Comparison of ENCODE assay signal across 22 cellular contexts in the genomic region with DNA sequence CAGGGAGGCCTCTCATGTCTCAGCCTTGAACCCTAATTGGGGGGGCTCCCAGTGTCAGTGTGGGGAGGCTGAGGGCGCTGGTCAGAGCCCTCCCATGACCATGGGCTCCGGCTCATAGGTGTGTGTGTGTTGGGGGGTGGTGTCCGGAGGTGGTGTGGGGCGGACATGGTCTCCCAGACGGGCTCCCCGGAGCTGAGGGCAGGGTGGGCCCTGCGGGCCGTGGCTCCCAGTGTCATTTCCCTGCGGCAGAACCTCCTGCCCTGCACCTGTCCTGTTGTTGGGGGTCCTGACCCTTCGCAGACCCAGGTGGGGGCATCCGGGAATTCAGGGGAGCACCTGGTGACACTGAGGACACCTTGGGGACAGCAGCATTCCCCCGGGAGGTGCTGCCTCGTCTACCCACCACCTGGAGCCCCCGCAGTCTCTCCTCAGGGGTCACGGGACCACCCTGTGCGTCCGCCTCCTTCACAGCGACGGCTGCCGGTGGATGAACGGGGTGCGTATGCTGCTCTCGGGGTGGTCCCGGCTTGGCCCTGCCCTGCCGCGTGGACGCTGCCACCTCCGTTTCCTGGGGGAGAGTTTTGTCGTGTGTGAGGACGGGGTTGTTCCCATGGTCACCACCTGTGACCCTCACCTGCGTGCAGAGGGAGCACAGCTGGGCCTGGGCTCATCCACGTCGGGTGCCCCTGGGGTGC. TPM values are rescaled to one million over a fixed set of nuclear protein-coding genes. Genes with fewer than 3 reads are reported as not detected.
DNase-seq lines count a peak whose midpoint lies in the region; ATAC-seq lines count a peak whose summit lies in the region.
"Had no signal": no experiment of that assay in that cellular context is flagged by ENCODE, and none has a peak within 500 bp of the region (broad histone marks: within the 10 kb centered on the region; RNA-seq: fewer than 3 reads in every experiment).

No MANE protein-coding gene starts in this region.

- no peak overlapping the region for H4K8ac ChIP-seq in trophoblast cell (ENCODE audit: low read depth, low read length)

- peaks cover 2% of the 10 kb centered on the region for H3K79me1 ChIP-seq in trophoblast cell (ENCODE audit: low read length)

- H3K27me3 ChIP-seq in right cardiac atrium (ENCODE audit: control insufficient read depth, insufficient read depth) (no peaks in the 10 kb centered on the region), trophoblast cell (ENCODE audit: insufficient read depth, low read length) (no peaks in the 10 kb centered on the region), MG63 (no peaks in the 10 kb centered on the region)

- peaks cover 35 to 40% of the 10 kb centered on the region in 2 experiments for H3K36me3 ChIP-seq in trophoblast cell (ENCODE audit: control insufficient read depth in 1 of 2, insufficient read depth in 2 of 2, low read length in 2 of 2)
- no peaks in the 10 kb centered on the region for H3K36me3 ChIP-seq in MG63

- H3K9ac ChIP-seq in trophoblast cell (ENCODE audit: low read length): no peak overlapping the region

- H2BK12ac ChIP-seq in trophoblast cell (ENCODE audit: low read length): no peak overlapping the region

- no peaks in the 10 kb centered on the region for H3K79me2 ChIP-seq in trophoblast cell (ENCODE audit: control insufficient read depth, insufficient read depth, low read length, poor library complexity)

- H3K4me1 ChIP-seq in right cardiac atrium (ENCODE audit: control insufficient read depth, insufficient read depth, low read length) (no peaks in the 10 kb centered on the region), trophoblast cell (ENCODE audit: control insufficient read depth in 1 of 2, insufficient read depth in 2 of 2, low read length in 2 of 2) (peaks cover 8 to 9% of the 10 kb centered on the region in 2 experiments)

- no peak overlapping the region for H3K23ac ChIP-seq in trophoblast cell (ENCODE audit: low read length)

- no peak overlapping the region for H2AFZ ChIP-seq in trophoblast cell (ENCODE audit: insufficient read depth, low read length, poor library complexity)
- H2AFZ ChIP-seq: GM23338 had no signal

- H3K4ac ChIP-seq in trophoblast cell (ENCODE audit: low read depth, low read length): no peak overlapping the region

- H3K9me3 ChIP-seq in right cardiac atrium (ENCODE audit: control insufficient read depth, low read length) (no peaks in the 10 kb centered on the region), trophoblast cell (ENCODE audit: insufficient read depth, low read depth, low read length) (peaks cover 9% of the 10 kb centered on the region), MG63 (no peaks in the 10 kb centered on the region)

- no peak overlapping the region for H4K91ac ChIP-seq in trophoblast cell (ENCODE audit: low read depth, low read length)

- no peak overlapping the region for H3K14ac ChIP-seq in trophoblast cell (ENCODE audit: low read length)

- H3K4me3 ChIP-seq in right cardiac atrium (ENCODE audit: low read length) (no peak overlapping the region), trophoblast cell (ENCODE audit: low read depth, low read length) (no peak overlapping the region), MG63 (no peak overlapping the region)
- H3K4me3 ChIP-seq: GM12878, GM23338 had no signal

- intact Hi-C loops in Right ventricle myocardium superior (cut with DNase I): no loop called here
- intact Hi-C loops in cardiac septum (cut with DNase I): no loop called here
- intact Hi-C loops in right cardiac atrium (cut with DNase I): no loop called here

- H2AK5ac ChIP-seq in trophoblast cell (ENCODE audit: low read length): no peak overlapping the region

- H3K18ac ChIP-seq in trophoblast cell (ENCODE audit: low read length): no peak overlapping the region

- no peak overlapping the region for H2BK5ac ChIP-seq in trophoblast cell (ENCODE audit: low read depth, low read length, poor library complexity)

- H3K27ac ChIP-seq in right cardiac atrium (ENCODE audit: low read length) (no peak overlapping the region), trophoblast cell (ENCODE audit: low read depth, low read length) (no peak overlapping the region)

- ATAC-seq in Right ventricle myocardium superior (ENCODE audit: poor library complexity) (no peak), right cardiac atrium (no peak), GM19395 (IDR thresholded peaks at IDR 0.05; ENCODE audit: unreplicated experiment) (no peak), HG02759 (IDR thresholded peaks at IDR 0.05; ENCODE audit: unreplicated experiment) (no peak)
- ATAC-seq: CD8-positive, alpha-beta T cell; GM12878; HCT116; SK-N-SH treated with all-trans-retinoic acid at 6 μM for 48 hours had no signal

- H3K4me2 ChIP-seq in trophoblast cell (ENCODE audit: low read length): no peak overlapping the region
- H3K4me2 ChIP-seq: GM23338 had no signal

- 93% methylated on average over 33 of the region's 33 CpGs for WGBS in right cardiac atrium
- WGBS in trophoblast cell (ENCODE audit: extremely low coverage, insufficient coverage, insufficient read length): no CpG with 5 or more reads among the region's 33 CpGs

- DNase-seq in Right ventricle myocardium superior: peak; percentile 41
- no peak for DNase-seq in cardiac septum (ENCODE audit: low spot score)
- peak in 2 of 3 donors; percentile 32 to 59 for DNase-seq in right cardiac atrium
- DNase-seq in trophoblast cell: no peak
- DNase-seq in HUDEP-2 (lab: John Stamatoyannopoulos, UW; ENCODE audit: unreplicated experiment in 76 of 76): no peak
- DNase-seq in MG63: no peak
- DNase-seq: AML-193; C1 segment of cervical spinal cord; CD8-positive, alpha-beta T cell; DND-41; Kasumi-1; NCI-H1417; NCI-H1694 treated with DMSO at 0.1 percent for 48 hours; NCI-H2107; NCI-H446 treated with DMSO at 0.1 percent for 48 hours; NCI-H526 treated with DMSO at 0.1 percent for 48 hours had no signal

- no peak overlapping the region for H2BK120ac ChIP-seq in trophoblast cell (ENCODE audit: insufficient read depth, low read length, poor library complexity)

- H4K12ac ChIP-seq in trophoblast cell (ENCODE audit: low read depth, low read length): peak overlapping the region; percentile 36

RNA-seq across cellular contexts. Expression of a gene that starts 14.5 kb away (rescaled TPM):
- total RNA-seq in Right ventricle myocardium superior: 50.8 TPM
- 35.3 TPM for total RNA-seq in cardiac septum
- total RNA-seq in right cardiac atrium: 10 to 100 TPM; 48.4 to 57.6 (median 54.8) TPM
- 59.0 TPM for polyA plus RNA-seq in right cardiac atrium
- polyA plus RNA-seq in trophoblast cell (2013): 30.2 and 30.6 TPM in 2 replicates
- total RNA-seq in MG63 (2014; rRNA removed; shearing (Covaris generic); ENCODE audit: low replicate concordance): 64.5 and 79.5 TPM in 2 replicates

RNA-seq across cellular contexts. Expression of a gene that starts 51.9 kb away (rescaled TPM):
- 5.1 TPM for total RNA-seq in Right ventricle myocardium superior
- 3.4 TPM for total RNA-seq in cardiac septum
- 1 to 10 TPM; 2.1 to 9.0 (median 4.7) TPM for total RNA-seq in right cardiac atrium
- 3.6 TPM for polyA plus RNA-seq in right cardiac atrium
- 50.3 and 51.6 TPM in 2 replicates for polyA plus RNA-seq in trophoblast cell (2013)
- total RNA-seq in MG63 (2014; rRNA removed; shearing (Covaris generic); ENCODE audit: low replicate concordance): 8.4 and 13.0 TPM in 2 replicates

RNA-seq across cellular contexts. Expression of a gene that starts 53.6 kb away (rescaled TPM):
- total RNA-seq in Right ventricle myocardium superior (154 TPM), cardiac septum (128 TPM), right cardiac atrium (100 to 1,000 TPM; 101 to 163 (median 147) TPM)
- polyA plus RNA-seq in right cardiac atrium: 114 TPM
- polyA plus RNA-seq in trophoblast cell (2013): 29.5 and 31.3 TPM in 2 replicates
- 21.5 and 31.7 TPM in 2 replicates for total RNA-seq in MG63 (2014; rRNA removed; shearing (Covaris generic); ENCODE audit: low replicate concordance)

Comparison
In these comparisons a context has a peak if more than half of its experiments do, and no peak if none do; other contexts are left out.
1. DNase-seq: peak in Right ventricle myocardium superior (single experiment) and right cardiac atrium (2 of 3); none in cardiac septum (single experiment), trophoblast cell (0 of 2), HUDEP-2 (0 of 76) and MG63 (single experiment).